ENCODE assay signal across 8 cellular contexts in the genomic region with DNA sequence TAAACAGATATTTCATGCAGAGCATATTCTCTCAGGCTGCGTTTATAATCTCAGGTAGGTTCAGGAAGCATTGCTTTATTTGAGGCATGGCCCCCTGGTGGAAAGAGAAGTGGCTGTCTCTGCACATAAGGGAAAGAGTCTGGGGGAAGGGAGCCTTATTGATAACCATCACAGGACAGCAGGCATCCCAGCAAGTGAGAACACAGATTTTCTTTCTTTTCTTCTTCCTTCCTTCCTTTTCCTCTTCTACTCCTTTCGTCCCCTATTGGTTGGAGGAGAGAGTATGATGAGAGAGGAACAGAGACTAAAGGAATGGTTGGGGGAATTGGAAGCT.
DNase-seq lines count a peak whose midpoint lies in the region; ATAC-seq and TF ChIP-seq lines count a peak whose summit lies in the region.

No MANE protein-coding gene starts in this region.

- peak; percentile 17 for DNase-seq in activated naive CD4-positive, alpha-beta T cell treated with Interleukin-2 at 50 U/mL for 16 hours
- DNase-seq in activated naive CD4-positive, alpha-beta T cell (lab: John Stamatoyannopoulos, UW) = no peak
- peak; percentile 7 for DNase-seq in astrocyte of the spinal cord (ENCODE audit: low read depth, low spot score)
- no peak for DNase-seq in nephron progenitor cell
- no peak for DNase-seq in NCI-H2081 treated with DMSO at 0.1 percent for 48 hours (lab: John Stamatoyannopoulos, UW)

- in situ Hi-C loops in astrocyte of the spinal cord (cut with HindIII; ENCODE audit: low sequenced_read_pairs) = no loop called here

- H3K4me1 Mint-ChIP-seq in nephron progenitor cell = no peaks in the 10 kb centered on the region

- no peak overlapping the region for H2AFZ ChIP-seq in KMS-11 (ENCODE audit: low read depth)

- ATAC-seq in HG02623 (IDR thresholded peaks at IDR 0.05; ENCODE audit: unreplicated experiment) (no peak), GM18873 (IDR thresholded peaks at IDR 0.05; ENCODE audit: low FRiP score, unreplicated experiment) (no peak)

- H3K36me3 Mint-ChIP-seq in nephron progenitor cell (ENCODE audit: low read depth) = peaks cover 45% of the 10 kb centered on the region

- 0 out of 2 replicates have a peak, but pooled peaks cover 6% of the 10 kb centered on the region for H3K79me2 ChIP-seq in KMS-11 (ENCODE audit: insufficient read depth, low read depth)

- no peaks in the 10 kb centered on the region for H3K36me3 ChIP-seq in KMS-11 (ENCODE audit: insufficient read depth)

- no peaks in the 10 kb centered on the region for H3K27me3 Mint-ChIP-seq in nephron progenitor cell (ENCODE audit: low read depth, poor library complexity)

- no peak overlapping the region for H3K4me2 ChIP-seq in KMS-11

- no peaks in the 10 kb centered on the region for H3K9me3 Mint-ChIP-seq in nephron progenitor cell

- H3K4me3 Mint-ChIP-seq in nephron progenitor cell = no peak overlapping the region

- TF ChIP-seq CTCF in KMS-11 (conservative IDR thresholded peaks at IDR 0.05; ENCODE audit: low read depth, low read length) (peak; percentile 76), astrocyte of the spinal cord (IDR thresholded peaks at IDR 0.05; ENCODE audit: low read depth, low read length) (peak; percentile 49), nephron progenitor cell (IDR thresholded peaks at IDR 0.05) (peak; percentile 46)

- H3K27me3 ChIP-seq in KMS-11 (ENCODE audit: insufficient read depth, low read depth) = no peaks in the 10 kb centered on the region

- H3K4me3 ChIP-seq in KMS-11 (IDR thresholded peaks at IDR 0.05; ENCODE audit: insufficient read depth, low read depth, low read length) = no peak overlapping the region
- H3K4me3 ChIP-seq in astrocyte of the spinal cord (ENCODE audit: low read depth, low read length) = no peak overlapping the region

- no peak overlapping the region for H3K27ac Mint-ChIP-seq in nephron progenitor cell

- no peak overlapping the region for H3K27ac ChIP-seq in KMS-11

- no peaks in the 10 kb centered on the region for H3K4me1 ChIP-seq in KMS-11 (ENCODE audit: low read depth, poor library complexity, severe bottlenecking)

- H3K9ac ChIP-seq in KMS-11 = no peak overlapping the region

- H4K20me1 ChIP-seq in KMS-11 (ENCODE audit: insufficient read depth) = no peaks in the 10 kb centered on the region

Comparison
In these comparisons a context has a peak if more than half of its experiments do, and no peak if none do; other contexts are left out.
1. DNase-seq: peak in activated naive CD4-positive, alpha-beta T cell treated with Interleukin-2 at 50 U/mL for 16 hours (single experiment) and astrocyte of the spinal cord (single experiment); none in activated naive CD4-positive, alpha-beta T cell (0 of 4), nephron progenitor cell (single experiment) and NCI-H2081 treated with DMSO at 0.1 percent for 48 hours (single experiment).
2. Peak in every context shown above with its lines, with median percentiles within 50 percentile points of each other: CTCF ChIP-seq.